20 cellular contexts compared by ENCODE assay signal in the genomic region with DNA sequence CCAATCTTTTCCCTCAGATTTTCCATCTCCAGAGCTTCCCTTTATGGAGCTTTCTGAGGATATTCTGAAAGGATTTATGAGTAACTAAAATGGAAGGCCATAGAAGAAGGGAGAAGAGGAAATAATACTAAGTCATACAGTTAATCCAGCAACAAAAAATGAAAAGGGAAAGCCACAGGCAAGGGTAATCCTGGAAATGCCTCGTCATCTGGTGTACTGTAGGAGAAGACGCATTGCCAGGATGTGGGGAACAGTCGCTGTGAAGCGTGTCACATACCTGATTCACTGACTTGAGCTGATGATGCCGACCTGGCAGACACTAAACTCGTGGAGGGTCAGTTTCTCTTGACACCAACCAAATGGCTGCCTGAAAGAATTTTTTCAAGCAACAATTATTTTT.
A peak's percentile ranks its signal among the peaks of the same experiment; 100 is the strongest.
DNase-seq lines count a peak whose midpoint lies in the region; ATAC-seq lines count a peak whose summit lies in the region.
"Had no signal": no experiment of that assay in that cellular context is flagged by ENCODE, and none has a peak within 500 bp of the region (broad histone marks: within the 10 kb centered on the region; RNA-seq: fewer than 3 reads in every experiment).

No MANE protein-coding gene starts in this region.

- H3K27me3 Mint-ChIP-seq in activated naive CD4-positive, alpha-beta T cell treated with anti-CD3 and anti-CD28 coated beads, Interleukin-2, amount 10 ng/mL, durations not matched to agents 7 days and 5 days = peaks cover 25% of the 10 kb centered on the region

- CTCF ChIA-PET in activated naive CD4-positive, alpha-beta T cell treated with anti-CD3 and anti-CD28 coated beads, Interleukin-2, amount 10 ng/mL, durations not matched to agents 7 days and 5 days (lab: Charles Lee) = no interaction called here

- H3K9me3 Mint-ChIP-seq in activated naive CD4-positive, alpha-beta T cell treated with anti-CD3 and anti-CD28 coated beads, Interleukin-2, amount 10 ng/mL, durations not matched to agents 7 days and 5 days = no peaks in the 10 kb centered on the region

- H3K36me3 Mint-ChIP-seq in activated naive CD4-positive, alpha-beta T cell treated with anti-CD3 and anti-CD28 coated beads, Interleukin-2, amount 10 ng/mL, durations not matched to agents 7 days and 5 days = no peaks in the 10 kb centered on the region
- H3K36me3 Mint-ChIP-seq: CD4-positive, CD25-positive, alpha-beta regulatory T cell had no signal

- H3K27ac Mint-ChIP-seq in activated naive CD4-positive, alpha-beta T cell treated with anti-CD3 and anti-CD28 coated beads, Interleukin-2, amount 10 ng/mL, durations not matched to agents 7 days and 5 days = no peak overlapping the region
- H3K27ac Mint-ChIP-seq: CD4-positive, CD25-positive, alpha-beta regulatory T cell had no signal

- DNase-seq in activated naive CD4-positive, alpha-beta T cell treated with anti-CD3 and anti-CD28 coated beads, Interleukin-2, amount 10 ng/mL, durations not matched to agents 7 days and 5 days = peak; percentile 16
- DNase-seq in activated naive CD4-positive, alpha-beta T cell treated with anti-CD3 and anti-CD28 coated beads, Interleukin-2, amount 50 U/mL, for 16 hours = no peak
- peak; percentile 19 for DNase-seq in ELR (ENCODE audit: low read depth)
- DNase-seq in RKO (ENCODE audit: low spot score) = peak; percentile 32
- peak; percentile 39 for DNase-seq in glomerular visceral epithelial cell (ENCODE audit: extremely low spot score)
- DNase-seq in stimulated activated naive CD4-positive, alpha-beta T cell (lab: John Stamatoyannopoulos, UW) = no peak
- DNase-seq: Caco-2; CD4-positive, CD25-positive, alpha-beta regulatory T cell; DND-41; GDM1; IMR-90; NCI-H1105; NCI-H146; NCI-H2227 treated with DMSO at 0.1 percent for 48 hours; NCI-H524; NCI-H774; NK-92 treated with Interleukin-12 subunit alpha and Interleukin-12 subunit beta, amount 100 ng/mL, for 24 hours had no signal

- no peak for ATAC-seq in HG02970 (IDR thresholded peaks at IDR 0.05; ENCODE audit: low FRiP score, unreplicated experiment)
- ATAC-seq: Panc1, Right ventricle myocardium inferior had no signal

- H3K4me3 Mint-ChIP-seq in activated naive CD4-positive, alpha-beta T cell treated with anti-CD3 and anti-CD28 coated beads, Interleukin-2, amount 10 ng/mL, durations not matched to agents 7 days and 5 days = no peak overlapping the region
- H3K4me3 Mint-ChIP-seq: CD4-positive, CD25-positive, alpha-beta regulatory T cell had no signal

- H3K4me1 Mint-ChIP-seq in activated naive CD4-positive, alpha-beta T cell treated with anti-CD3 and anti-CD28 coated beads, Interleukin-2, amount 10 ng/mL, durations not matched to agents 7 days and 5 days = peaks cover 2% of the 10 kb centered on the region

Comparison
In these comparisons a context has a peak if more than half of its experiments do, and no peak if none do; other contexts are left out.
1. DNase-seq: peak in activated naive CD4-positive, alpha-beta T cell treated with anti-CD3 and anti-CD28 coated beads, Interleukin-2, amount 10 ng/mL, durations not matched to agents 7 days and 5 days (single experiment), ELR (single experiment), RKO (single experiment) and glomerular visceral epithelial cell (single experiment); none in activated naive CD4-positive, alpha-beta T cell treated with anti-CD3 and anti-CD28 coated beads, Interleukin-2, amount 50 U/mL, for 16 hours (single experiment) and stimulated activated naive CD4-positive, alpha-beta T cell (0 of 6).